ENCODE assay signal across 18 cellular contexts in the genomic region with DNA sequence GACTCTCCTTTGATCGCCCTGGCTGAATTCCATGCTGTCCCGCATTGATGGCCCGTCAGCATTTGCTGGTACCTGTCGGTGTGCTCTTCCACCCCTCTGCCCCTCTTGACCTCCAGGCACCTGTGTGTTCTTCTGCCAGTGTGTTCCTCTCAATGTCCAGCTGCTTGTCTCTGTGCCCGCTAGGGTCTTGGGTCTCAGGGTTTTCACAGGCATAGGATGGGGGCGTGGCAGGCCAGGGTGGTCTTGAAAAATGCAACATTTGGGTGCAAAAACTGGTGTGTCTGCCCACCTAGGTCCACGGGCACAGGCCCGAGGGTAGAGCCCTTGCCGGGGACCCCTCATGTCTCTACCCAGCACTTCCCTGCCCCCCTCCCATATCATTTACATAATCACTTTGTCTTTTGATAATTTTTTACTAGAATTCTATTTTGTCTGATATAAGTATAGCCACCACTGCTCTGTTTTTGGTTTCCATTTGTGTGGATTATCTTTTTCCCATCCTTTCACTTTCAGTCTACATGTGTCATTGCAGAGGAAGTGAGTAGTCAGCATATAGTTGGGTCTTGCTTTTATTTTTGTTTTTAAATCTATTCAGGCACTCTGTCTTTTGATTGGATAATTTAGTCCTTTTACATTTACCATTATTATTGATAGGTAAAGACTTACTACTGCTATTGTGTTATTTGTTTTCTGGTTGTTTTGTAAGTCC. TPM values are rescaled to one million over a fixed set of nuclear protein-coding genes. Genes with fewer than 3 reads are reported as not detected.
A peak's percentile ranks its signal among the peaks of the same experiment; 100 is the strongest.
DNase-seq lines count a peak whose midpoint lies in the region; ATAC-seq and TF ChIP-seq lines count a peak whose summit lies in the region.
"Had no signal": no experiment of that assay in that cellular context is flagged by ENCODE, and none has a peak within 500 bp of the region (broad histone marks: within the 10 kb centered on the region; RNA-seq: fewer than 3 reads in every experiment).

No MANE protein-coding gene starts in this region.

- no peak overlapping the region for H3K4me2 ChIP-seq in GM23338

- H3K9me2 ChIP-seq in GM23338 (ENCODE audit: insufficient read depth): no peaks in the 10 kb centered on the region

- no peaks in the 10 kb centered on the region for H3K4me1 ChIP-seq in lower lobe of right lung
- H3K4me1 ChIP-seq in GM23338 (ENCODE audit: insufficient read depth): no peaks in the 10 kb centered on the region

- H3K9me3 Mint-ChIP-seq in GM23338: peaks cover 35% of the 10 kb centered on the region

- TF ChIP-seq CTCF in lower lobe of right lung (IDR thresholded peaks at IDR 0.05) (no peak), GM23338 (conservative IDR thresholded peaks at IDR 0.05; ENCODE audit: low read depth in 2 of 2) (no peak)

- no peaks in the 10 kb centered on the region for H3K4me1 Mint-ChIP-seq in GM23338
- H3K4me1 Mint-ChIP-seq: neural crest cell had no signal

- no peaks in the 10 kb centered on the region for H3F3A ChIP-seq in GM23338 (replicated peaks; ENCODE audit: low read depth)

- no peak overlapping the region for H3K4me3 Mint-ChIP-seq in GM23338
- H3K4me3 Mint-ChIP-seq: activated T-cell treated with anti-CD3 and anti-CD28 coated beads, Interleukin-2, amount 50 U/mL, for 24 hours; B cell; neural crest cell had no signal

- no peaks in the 10 kb centered on the region for H3K27me3 ChIP-seq in lower lobe of right lung (ENCODE audit: low read depth)
- H3K27me3 ChIP-seq in GM23338 (ENCODE audit: insufficient read depth): no peaks in the 10 kb centered on the region
- H3K27me3 ChIP-seq: heart right ventricle had no signal

- H3K4me3 ChIP-seq in lower lobe of right lung (no peak overlapping the region), GM23338 (no peak overlapping the region)
- H3K4me3 ChIP-seq: heart right ventricle had no signal

- no peaks in the 10 kb centered on the region for H3K27me3 Mint-ChIP-seq in GM23338 (ENCODE audit: insufficient read depth, low read depth, poor library complexity)
- H3K27me3 Mint-ChIP-seq: activated T-cell treated with anti-CD3 and anti-CD28 coated beads, Interleukin-2, amount 50 U/mL, for 24 hours; B cell had no signal

- no peaks in the 10 kb centered on the region for H3K36me3 ChIP-seq in lower lobe of right lung
- H3K36me3 ChIP-seq in GM23338 (ENCODE audit: insufficient read depth): no peaks in the 10 kb centered on the region

- no peaks in the 10 kb centered on the region for H3K79me2 ChIP-seq in GM23338 (replicated peaks; ENCODE audit: insufficient read depth)

- H3K36me3 Mint-ChIP-seq in GM23338 (ENCODE audit: low read depth): peaks cover 25% of the 10 kb centered on the region

- ATAC-seq in GM18858 (IDR thresholded peaks at IDR 0.05; ENCODE audit: unreplicated experiment): peak; percentile 74
- ATAC-seq in GM21423 (IDR thresholded peaks at IDR 0.05; ENCODE audit: unreplicated experiment): peak; percentile 63
- ATAC-seq in HG03442 (IDR thresholded peaks at IDR 0.05; ENCODE audit: unreplicated experiment): peak; percentile 74
- no peak for ATAC-seq in lower lobe of right lung
- no peak for ATAC-seq in esophagus mucosa
- ATAC-seq in left ventricle myocardium superior: no peak
- no peak for ATAC-seq in GM23338
- ATAC-seq: heart right ventricle, left colon, sciatic nerve had no signal

- H3K27ac ChIP-seq in lower lobe of right lung: no peak overlapping the region
- H3K27ac ChIP-seq in GM23338 (ENCODE audit: low read depth): no peak overlapping the region
- H3K27ac ChIP-seq: heart right ventricle, VCaP had no signal

- DNase-seq in lower lobe of right lung (peak; percentile 30), left ventricle myocardium superior (no peak), GM23338 (ENCODE audit: low spot score) (no peak), RPMI8226 (no peak)
- DNase-seq: activated T-cell treated with anti-CD3 and anti-CD28 coated beads, Interleukin-2, amount 50 U/mL, for 24 hours; aorta; DMS53; heart right ventricle; left colon had no signal

- H3K9me3 ChIP-seq in lower lobe of right lung: peaks cover 4% of the 10 kb centered on the region

- H4K20me1 ChIP-seq in GM23338 (replicated peaks; ENCODE audit: insufficient read depth): no peaks in the 10 kb centered on the region

- no peak overlapping the region for H3K27ac Mint-ChIP-seq in GM23338
- H3K27ac Mint-ChIP-seq: activated T-cell treated with anti-CD3 and anti-CD28 coated beads, Interleukin-2, amount 50 U/mL, for 24 hours; B cell had no signal

- intact Hi-C loops in lower lobe of right lung (cut with DNase I): no loop called here
- intact Hi-C loops in left ventricle myocardium superior (cut with micrococcal nuclease): no loop called here

- no peak overlapping the region for H2AFZ ChIP-seq in GM23338

TF ChIP-seq in GM23338, 12 proteins besides CTCF, POLR2A, EP300 and RAD21:
- TF ChIP-seq, protein P1, sequence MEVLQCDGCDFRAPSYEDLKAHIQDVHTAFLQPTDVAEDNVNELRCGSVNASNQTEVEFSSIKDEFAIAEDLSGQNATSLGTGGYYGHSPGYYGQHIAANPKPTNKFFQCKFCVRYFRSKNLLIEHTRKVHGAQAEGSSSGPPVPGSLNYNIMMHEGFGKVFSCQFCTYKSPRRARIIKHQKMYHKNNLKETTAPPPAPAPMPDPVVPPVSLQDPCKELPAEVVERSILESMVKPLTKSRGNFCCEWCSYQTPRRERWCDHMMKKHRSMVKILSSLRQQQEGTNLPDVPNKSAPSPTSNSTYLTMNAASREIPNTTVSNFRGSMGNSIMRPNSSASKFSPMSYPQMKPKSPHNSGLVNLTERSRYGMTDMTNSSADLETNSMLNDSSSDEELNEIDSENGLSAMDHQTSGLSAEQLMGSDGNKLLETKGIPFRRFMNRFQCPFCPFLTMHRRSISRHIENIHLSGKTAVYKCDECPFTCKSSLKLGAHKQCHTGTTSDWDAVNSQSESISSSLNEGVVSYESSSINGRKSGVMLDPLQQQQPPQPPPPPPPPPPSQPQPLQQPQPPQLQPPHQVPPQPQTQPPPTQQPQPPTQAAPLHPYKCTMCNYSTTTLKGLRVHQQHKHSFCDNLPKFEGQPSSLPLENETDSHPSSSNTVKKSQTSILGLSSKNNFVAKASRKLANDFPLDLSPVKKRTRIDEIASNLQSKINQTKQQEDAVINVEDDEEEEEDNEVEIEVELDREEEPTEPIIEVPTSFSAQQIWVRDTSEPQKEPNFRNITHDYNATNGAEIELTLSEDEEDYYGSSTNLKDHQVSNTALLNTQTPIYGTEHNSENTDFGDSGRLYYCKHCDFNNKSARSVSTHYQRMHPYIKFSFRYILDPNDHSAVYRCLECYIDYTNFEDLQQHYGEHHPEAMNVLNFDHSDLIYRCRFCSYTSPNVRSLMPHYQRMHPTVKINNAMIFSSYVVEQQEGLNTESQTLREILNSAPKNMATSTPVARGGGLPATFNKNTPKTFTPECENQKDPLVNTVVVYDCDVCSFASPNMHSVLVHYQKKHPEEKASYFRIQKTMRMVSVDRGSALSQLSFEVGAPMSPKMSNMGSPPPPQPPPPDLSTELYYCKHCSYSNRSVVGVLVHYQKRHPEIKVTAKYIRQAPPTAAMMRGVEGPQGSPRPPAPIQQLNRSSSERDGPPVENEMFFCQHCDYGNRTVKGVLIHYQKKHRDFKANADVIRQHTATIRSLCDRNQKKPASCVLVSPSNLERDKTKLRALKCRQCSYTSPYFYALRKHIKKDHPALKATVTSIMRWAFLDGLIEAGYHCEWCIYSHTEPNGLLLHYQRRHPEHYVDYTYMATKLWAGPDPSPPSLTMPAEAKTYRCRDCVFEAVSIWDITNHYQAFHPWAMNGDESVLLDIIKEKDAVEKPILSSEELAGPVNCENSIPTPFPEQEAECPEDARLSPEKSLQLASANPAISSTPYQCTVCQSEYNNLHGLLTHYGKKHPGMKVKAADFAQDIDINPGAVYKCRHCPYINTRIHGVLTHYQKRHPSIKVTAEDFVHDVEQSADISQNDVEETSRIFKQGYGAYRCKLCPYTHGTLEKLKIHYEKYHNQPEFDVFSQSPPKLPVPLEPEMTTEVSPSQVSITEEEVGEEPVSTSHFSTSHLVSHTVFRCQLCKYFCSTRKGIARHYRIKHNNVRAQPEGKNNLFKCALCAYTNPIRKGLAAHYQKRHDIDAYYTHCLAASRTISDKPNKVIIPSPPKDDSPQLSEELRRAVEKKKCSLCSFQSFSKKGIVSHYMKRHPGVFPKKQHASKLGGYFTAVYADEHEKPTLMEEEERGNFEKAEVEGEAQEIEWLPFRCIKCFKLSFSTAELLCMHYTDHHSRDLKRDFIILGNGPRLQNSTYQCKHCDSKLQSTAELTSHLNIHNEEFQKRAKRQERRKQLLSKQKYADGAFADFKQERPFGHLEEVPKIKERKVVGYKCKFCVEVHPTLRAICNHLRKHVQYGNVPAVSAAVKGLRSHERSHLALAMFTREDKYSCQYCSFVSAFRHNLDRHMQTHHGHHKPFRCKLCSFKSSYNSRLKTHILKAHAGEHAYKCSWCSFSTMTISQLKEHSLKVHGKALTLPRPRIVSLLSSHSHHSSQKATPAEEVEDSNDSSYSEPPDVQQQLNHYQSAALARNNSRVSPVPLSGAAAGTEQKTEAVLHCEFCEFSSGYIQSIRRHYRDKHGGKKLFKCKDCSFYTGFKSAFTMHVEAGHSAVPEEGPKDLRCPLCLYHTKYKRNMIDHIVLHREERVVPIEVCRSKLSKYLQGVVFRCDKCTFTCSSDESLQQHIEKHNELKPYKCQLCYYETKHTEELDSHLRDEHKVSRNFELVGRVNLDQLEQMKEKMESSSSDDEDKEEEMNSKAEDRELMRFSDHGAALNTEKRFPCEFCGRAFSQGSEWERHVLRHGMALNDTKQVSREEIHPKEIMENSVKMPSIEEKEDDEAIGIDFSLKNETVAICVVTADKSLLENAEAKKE (CRISPR knock-in tag; IDR thresholded peaks at IDR 0.05): no peak
- TF ChIP-seq EZH2 (IDR thresholded peaks at IDR 0.05; ENCODE audit: low read depth, unreplicated experiment) (no peak), EZH2phosphoT487 (IDR thresholded peaks at IDR 0.05; ENCODE audit: unreplicated experiment) (no peak)

RNA-seq across cellular contexts. Expression of a gene that starts 46.6 kb away (rescaled TPM):
- total RNA-seq in lower lobe of right lung: 3.8 TPM
- 0.44 TPM for total RNA-seq in esophagus mucosa
- 0.64 TPM for total RNA-seq in left ventricle myocardium superior
- 1.8 and 2.5 TPM in 2 replicates for total RNA-seq in GM23338 (2014; rRNA removed; shearing (Covaris generic))
- 0.60 and 0.61 TPM in 2 replicates for polyA plus RNA-seq in GM23338 (2016; fragmentation: Nextera tagmentation; extraction: Ambion mirVana)
- total RNA-seq: B cell, MCF 10A had no signal

Comparison
In these comparisons a context has a peak if more than half of its experiments do, and no peak if none do; other contexts are left out.
1. ATAC-seq: peak in GM18858 (single experiment), GM21423 (single experiment) and HG03442 (single experiment); none in lower lobe of right lung (0 of 2), esophagus mucosa (single experiment), left ventricle myocardium superior (single experiment) and GM23338 (single experiment).